ENCODE assay signal across 11 cellular contexts in genomic region chr21:44218461-44218860, GRCh38. TPM values are rescaled to one million over a fixed set of nuclear protein-coding genes. Genes with fewer than 3 reads are reported as not detected.
"Had no signal": no experiment of that assay in that cellular context is flagged by ENCODE, and none has a peak within 500 bp of the region (broad histone marks: within the 10 kb centered on the region; RNA-seq: fewer than 3 reads in every experiment).

No MANE protein-coding gene starts in this region.

RNA-seq across cellular contexts. Expression of gene DNMT3L, which starts 43.2 kb away (rescaled TPM):
- total RNA-seq: activated CD4-positive, alpha-beta memory T cell treated with anti-CD3 and anti-CD28 coated beads for 36 hours; bronchial epithelial cell; cerebellum; LHCN-M2; NCI-H460; Peyer's patch; Right ventricle myocardium inferior; SK-MEL-5; T-cell; T-helper 17 cell; WTC11 had no signal
